ENCODE assay signal across 1 cellular context in the genomic region with DNA sequence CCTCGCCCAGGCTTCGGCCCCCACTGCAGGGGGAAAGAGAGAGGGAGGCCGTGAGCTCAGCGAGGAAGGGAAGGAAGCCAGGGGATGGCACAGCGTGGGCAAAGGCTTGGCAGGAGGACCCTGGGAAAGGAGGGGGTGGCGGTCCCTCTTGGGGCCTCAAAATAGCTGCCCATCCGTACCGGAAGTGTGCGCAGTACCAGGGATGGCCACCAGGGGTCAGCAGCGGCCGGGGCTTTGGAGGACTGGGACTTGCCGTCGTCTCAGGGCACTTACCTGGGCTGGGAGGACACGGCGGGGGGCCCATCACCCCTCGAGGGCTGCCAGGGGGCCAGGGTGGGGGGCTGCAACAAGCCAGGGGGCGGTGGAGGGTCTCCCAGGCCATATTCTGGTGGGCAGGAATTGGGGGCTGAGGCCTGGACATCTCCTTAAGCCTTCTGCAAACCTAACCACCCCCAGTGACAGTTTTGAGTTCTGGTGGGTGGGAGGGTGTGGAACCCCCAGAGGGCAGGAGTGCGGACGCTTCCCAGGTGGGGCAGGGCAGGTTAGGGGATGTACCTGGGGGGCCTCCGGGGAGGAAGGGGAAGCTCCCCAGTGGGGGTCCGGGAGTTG.
TF ChIP-seq lines count a peak whose summit lies in the region.

No MANE protein-coding gene starts in this region.

TF ChIP-seq in IMR-90, 13 proteins besides CTCF, POLR2A, EP300 and RAD21:
- TF ChIP-seq SMC3 (IDR thresholded peaks at IDR 0.05; ENCODE audit: low read depth, low read length): peak; percentile 79
- no peak for TF ChIP-seq MXI1 (IDR thresholded peaks at IDR 0.05; ENCODE audit: borderline replicate concordance, low read depth, low read length)
- TF ChIP-seq MAZ (IDR thresholded peaks at IDR 0.05; ENCODE audit: borderline replicate concordance, low read depth, low read length): peak; percentile 52; the same call in 1 of the 2 replicates
- TF ChIP-seq, protein P1, sequence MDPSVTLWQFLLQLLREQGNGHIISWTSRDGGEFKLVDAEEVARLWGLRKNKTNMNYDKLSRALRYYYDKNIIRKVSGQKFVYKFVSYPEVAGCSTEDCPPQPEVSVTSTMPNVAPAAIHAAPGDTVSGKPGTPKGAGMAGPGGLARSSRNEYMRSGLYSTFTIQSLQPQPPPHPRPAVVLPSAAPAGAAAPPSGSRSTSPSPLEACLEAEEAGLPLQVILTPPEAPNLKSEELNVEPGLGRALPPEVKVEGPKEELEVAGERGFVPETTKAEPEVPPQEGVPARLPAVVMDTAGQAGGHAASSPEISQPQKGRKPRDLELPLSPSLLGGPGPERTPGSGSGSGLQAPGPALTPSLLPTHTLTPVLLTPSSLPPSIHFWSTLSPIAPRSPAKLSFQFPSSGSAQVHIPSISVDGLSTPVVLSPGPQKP (IDR thresholded peaks at IDR 0.05; ENCODE audit: borderline replicate concordance, low read depth, low read length): peak; percentile 90
